In genomic region chr16:4957720-4958509, GRCh38 we compare ENCODE assay signal across 9 cellular contexts. TPM values are rescaled to one million over a fixed set of nuclear protein-coding genes. Genes with fewer than 3 reads are reported as not detected.
DNase-seq lines count a peak whose midpoint lies in the region; ATAC-seq and TF ChIP-seq lines count a peak whose summit lies in the region.
"Had no signal": no experiment of that assay in that cellular context is flagged by ENCODE, and none has a peak within 500 bp of the region (broad histone marks: within the 10 kb centered on the region; RNA-seq: fewer than 3 reads in every experiment).

TSS of gene SEC14L5 (plus strand) at chr16:4958330. CDS start at chr16:4959324, 994 bp downstream.

- no peaks in the 10 kb centered on the region for H3K9me3 ChIP-seq in CD4-positive, alpha-beta memory T cell (ENCODE audit: control insufficient read depth in 1 of 2, low read length in 2 of 2)
- no peaks in the 10 kb centered on the region for H3K9me3 ChIP-seq in Panc1 (ENCODE audit: control insufficient read depth, insufficient read depth, low read depth, low read length)
- H3K9me3 ChIP-seq in esophagus muscularis mucosa, result no peaks in the 10 kb centered on the region
- H3K9me3 ChIP-seq in mucosa of stomach (ENCODE audit: control insufficient read depth, low read length), result no peaks in the 10 kb centered on the region

- intact Hi-C loops in CD4-positive, alpha-beta memory T cell (cut with micrococcal nuclease), result loop anchor here (1.0 to 10.0 kb wide), 5 partner anchors 111 to 1023 kb away; partner anchors contain the start of genes GLYR1, PAM16 and UBN1
- intact Hi-C loops in Panc1 (cut with micrococcal nuclease; ENCODE audit: unreplicated experiment), result loop anchor here (5.0 to 10.0 kb wide), 3 partner anchors 73 to 241 kb away; partner anchors contain the start of genes GLYR1 and UBN1
- intact Hi-C loops in esophagus muscularis mucosa (cut with DNase I), result loop anchor here (10.0 kb wide), 1 partner anchor 223 kb away; the partner anchor contains the start of genes ANKS3 and DNAAF8

- H3K4me1 ChIP-seq in CD4-positive, alpha-beta memory T cell (ENCODE audit: insufficient read depth, low read length), result peaks cover 16% of the 10 kb centered on the region
- H3K4me1 ChIP-seq in Panc1 (ENCODE audit: control insufficient read depth, insufficient read depth, low read length) (peaks cover 26% of the 10 kb centered on the region), esophagus muscularis mucosa (peaks cover 16 to 35% (median 31%) of the 10 kb centered on the region in 4 donors), mucosa of stomach (ENCODE audit: control insufficient read depth, insufficient read depth, low read length) (peaks cover 18% of the 10 kb centered on the region)

- no peak for TF ChIP-seq POLR2A in esophagus muscularis mucosa (IDR thresholded peaks at IDR 0.05; ENCODE audit: low read depth)

- TF ChIP-seq EP300 in Ishikawa (IDR thresholded peaks at IDR 0.05; ENCODE audit: borderline replicate concordance), result no peak
- TF ChIP-seq EP300 in esophagus muscularis mucosa (IDR thresholded peaks at IDR 0.05), result no peak

- in situ Hi-C loops in Panc1 (cut with HindIII; ENCODE audit: low pct_unique_long_range_greater_than_20kb, low sequenced_read_pairs), result no loop called here

- no peaks in the 10 kb centered on the region for H3K36me3 Mint-ChIP-seq in CD4-positive, alpha-beta memory T cell
- peaks cover 0 to 2% of the 10 kb centered on the region in 2 donors for H3K36me3 Mint-ChIP-seq in activated T-cell treated with anti-CD3 and anti-CD28 coated beads, Interleukin-2, amount 50 U/mL, for 72 hours (ENCODE audit: insufficient read depth in 2 of 2)

- H3K9me3 Mint-ChIP-seq in CD4-positive, alpha-beta memory T cell, result no peaks in the 10 kb centered on the region
- no peaks in the 10 kb centered on the region for H3K9me3 Mint-ChIP-seq in activated T-cell treated with anti-CD3 and anti-CD28 coated beads, Interleukin-2, amount 50 U/mL, for 72 hours

- peak; percentile 86 to 96 (median 89) for DNase-seq in CD4-positive, alpha-beta memory T cell
- DNase-seq in Panc1 (ENCODE audit: low read depth, low spot score) (peak; percentile 89), esophagus muscularis mucosa (ENCODE audit: extremely low spot score) (peak; percentile 99)
- peak; percentile 96 to 97 for DNase-seq in activated T-cell treated with anti-CD3 and anti-CD28 coated beads, Interleukin-2, amount 50 U/mL, for 72 hours
- DNase-seq in stimulated activated CD8-positive, alpha-beta memory T cell treated with anti-CD3 and anti-CD28 coated beads, Interleukin-4, amount 100 ng/mL, for 24 hours (ENCODE audit: low read depth), result peak; percentile 76

- H3K27ac Mint-ChIP-seq in CD4-positive, alpha-beta memory T cell, result peak within 1 kb of the TSS; percentile 1 to 77 (median 57)
- no peak within 1 kb of the TSS for H3K27ac Mint-ChIP-seq in activated T-cell treated with anti-CD3 and anti-CD28 coated beads, Interleukin-2, amount 50 U/mL, for 72 hours

- no peaks in the 10 kb centered on the region for H3K36me3 ChIP-seq in CD4-positive, alpha-beta memory T cell (ENCODE audit: insufficient read depth, low read length)
- H3K36me3 ChIP-seq in Panc1 (ENCODE audit: control insufficient read depth, insufficient read depth, low read length) (no peaks in the 10 kb centered on the region), esophagus muscularis mucosa (no peaks in the 10 kb centered on the region), mucosa of stomach (ENCODE audit: control insufficient read depth, insufficient read depth, low read length) (no peaks in the 10 kb centered on the region)

- peak within 1 kb of the TSS; percentile 78 to 92 (median 86) for H3K4me3 Mint-ChIP-seq in CD4-positive, alpha-beta memory T cell
- peak within 1 kb of the TSS; percentile 95 to 96 for H3K4me3 Mint-ChIP-seq in activated T-cell treated with anti-CD3 and anti-CD28 coated beads, Interleukin-2, amount 50 U/mL, for 72 hours

- H3K4me1 Mint-ChIP-seq in CD4-positive, alpha-beta memory T cell, result peaks cover 12 to 28% (median 20%) of the 10 kb centered on the region in 4 donors
- peaks cover 24% of the 10 kb centered on the region for H3K4me1 Mint-ChIP-seq in activated T-cell treated with anti-CD3 and anti-CD28 coated beads, Interleukin-2, amount 50 U/mL, for 72 hours (ENCODE audit: low read depth)

- CTCF ChIA-PET in CD4-positive, alpha-beta memory T cell (lab: Charles Lee; ENCODE audit: partially characterized antibody), result interaction anchor here (1.5 kb wide), 1 partner anchor 409 kb away, joined by 4 read pairs; no protein-coding TSS in a partner anchor
- CTCF ChIA-PET in Panc1 (lab: Charles Lee), result interaction anchor here (0.5 to 0.8 kb wide), 5 partner anchors 58 to 299 kb away, joined by 3 to 8 read pairs (median 3); partner anchors contain the start of gene EEF2KMT

- WGBS in esophagus muscularis mucosa, result under 1% methylated on average over 38 of the region's 56 CpGs

- peaks cover 21 to 30% of the 10 kb centered on the region in 2 donors for H3K27me3 Mint-ChIP-seq in CD4-positive, alpha-beta memory T cell
- H3K27me3 Mint-ChIP-seq in activated T-cell treated with anti-CD3 and anti-CD28 coated beads, Interleukin-2, amount 50 U/mL, for 72 hours (ENCODE audit: low read depth), result peaks cover 46% of the 10 kb centered on the region

- H3K27ac ChIP-seq in CD4-positive, alpha-beta memory T cell (ENCODE audit: low read depth, low read length), result no peak within 1 kb of the TSS
- peak within 1 kb of the TSS; percentile 25; the same call in 1 of the 2 replicates for H3K27ac ChIP-seq in Panc1 (ENCODE audit: low read length)
- peak within 1 kb of the TSS; percentile 64 to 78 (median 72) for H3K27ac ChIP-seq in esophagus muscularis mucosa (replicated peaks in 1 of 4)

- peak; percentile 66 for ATAC-seq in GM21447 (IDR thresholded peaks at IDR 0.05; ENCODE audit: unreplicated experiment)
- peak; percentile 93 for ATAC-seq in Panc1
- ATAC-seq in activated T-cell treated with anti-CD3 and anti-CD28 coated beads, Interleukin-2, amount 50 U/mL, for 72 hours (replicated peaks in 1 of 2), result peak; percentile 92 to 93

- no peak for TF ChIP-seq RAD21 in Ishikawa (IDR thresholded peaks at IDR 0.05; ENCODE audit: low read depth)

- POLR2A ChIA-PET in CD4-positive, alpha-beta memory T cell (lab: Charles Lee; ENCODE audit: partially characterized antibody), result no interaction called here
- POLR2A ChIA-PET in Panc1 (lab: Charles Lee), result interaction anchor here (0.7 kb wide), 1 partner anchor 224 kb away, joined by 7 read pairs; the partner anchor contains the start of gene DNAAF8

- peaks cover 11% of the 10 kb centered on the region for H3K27me3 ChIP-seq in CD4-positive, alpha-beta memory T cell (ENCODE audit: insufficient read depth, low read length)
- H3K27me3 ChIP-seq in Panc1 (ENCODE audit: control insufficient read depth, insufficient read depth, low read length) (no peaks in the 10 kb centered on the region), esophagus muscularis mucosa (no peaks in the 10 kb centered on the region), mucosa of stomach (ENCODE audit: control insufficient read depth, insufficient read depth, low read length) (no peaks in the 10 kb centered on the region)

- H3K9ac ChIP-seq in mucosa of stomach (ENCODE audit: low read length), result peak within 1 kb of the TSS; percentile 51

- BruUV-seq in Panc1 (replicated peaks; lab: Mats Ljungman, UMichigan), result no TSS peak

- no peak for TF ChIP-seq CTCF in Panc1 (IDR thresholded peaks at IDR 0.05)
- no peak for TF ChIP-seq CTCF in esophagus muscularis mucosa (IDR thresholded peaks at IDR 0.05)

- H3K4me3 ChIP-seq in CD4-positive, alpha-beta memory T cell (ENCODE audit: low read length in 2 of 2), result peak within 1 kb of the TSS; percentile 23 to 45
- H3K4me3 ChIP-seq in Panc1 (ENCODE audit: low read depth in 2 of 2, low read length in 2 of 2) (peak within 1 kb of the TSS; percentile 61 to 72), esophagus muscularis mucosa (peak within 1 kb of the TSS; percentile 53 to 72 (median 60)), mucosa of stomach (ENCODE audit: low read length) (peak within 1 kb of the TSS; percentile 60)

TF ChIP-seq in Ishikawa, 13 proteins besides CTCF, POLR2A, EP300 and RAD21 (continues in another document):
- TF ChIP-seq REST (IDR thresholded peaks at IDR 0.05; ENCODE audit: low read depth) (peak; percentile 85), YY1 (IDR thresholded peaks at IDR 0.05; ENCODE audit: low read depth) (peak; percentile 63), TCF12 (IDR thresholded peaks at IDR 0.05; ENCODE audit: low read depth) (0 out of 2 replicates have a peak, but pooled peaks have one; percentile 29), TAF1 (IDR thresholded peaks at IDR 0.05; ENCODE audit: low read depth) (peak; percentile 53; the same call in 1 of the 2 replicates), TEAD4 (IDR thresholded peaks at IDR 0.05) (no peak), EGR1 (IDR thresholded peaks at IDR 0.05) (0 out of 2 replicates have a peak, but pooled peaks have one; percentile 11), ZBTB7A (IDR thresholded peaks at IDR 0.05; ENCODE audit: low read depth) (peak; percentile 86)

RNA-seq across cellular contexts. Expression of gene SEC14L5, which starts in this region (rescaled TPM):
- total RNA-seq in CD4-positive, alpha-beta memory T cell, result not detected
- not detected for polyA plus RNA-seq in CD4-positive, alpha-beta memory T cell
- total RNA-seq in Panc1 (2021; ENCODE audit: unreplicated experiment) (0.26 TPM), esophagus muscularis mucosa (1 to 10 TPM in 2 of 4 donors, under 1 TPM in 2; 0.83 to 1.8 (median 1.1) TPM)
- polyA plus RNA-seq in Panc1 (2012; ENCODE audit: insufficient read length), result 0.33 TPM
- total RNA-seq in activated T-cell treated with anti-CD3 and anti-CD28 coated beads, Interleukin-2, amount 50 U/mL, for 72 hours, result under 1 TPM in 1 of 2 donors, not detected in 1; 0.02 TPM
- total RNA-seq: T-helper 2 cell treated with Interferon-gamma antibody and Interleukin-4, amounts not matched to agents 100 ng/mL and 5 ng/mL, for 36 hours had no signal

Comparison
In these comparisons a context has a peak if more than half of its experiments do, and no peak if none do; other contexts are left out.
1. Peak in DNase-seq and H3K4me3 ChIP-seq in CD4-positive, alpha-beta memory T cell; RNA of the gene not detected or under 1 TPM.
2. Peak in DNase-seq, ATAC-seq, H3K4me3 ChIP-seq and H3K27ac ChIP-seq in Panc1; RNA of the gene not detected or under 1 TPM.
3. Peak in DNase-seq and ATAC-seq in activated T-cell treated with anti-CD3 and anti-CD28 coated beads, Interleukin-2, amount 50 U/mL, for 72 hours; RNA of the gene not detected or under 1 TPM.